In the genomic region with DNA sequence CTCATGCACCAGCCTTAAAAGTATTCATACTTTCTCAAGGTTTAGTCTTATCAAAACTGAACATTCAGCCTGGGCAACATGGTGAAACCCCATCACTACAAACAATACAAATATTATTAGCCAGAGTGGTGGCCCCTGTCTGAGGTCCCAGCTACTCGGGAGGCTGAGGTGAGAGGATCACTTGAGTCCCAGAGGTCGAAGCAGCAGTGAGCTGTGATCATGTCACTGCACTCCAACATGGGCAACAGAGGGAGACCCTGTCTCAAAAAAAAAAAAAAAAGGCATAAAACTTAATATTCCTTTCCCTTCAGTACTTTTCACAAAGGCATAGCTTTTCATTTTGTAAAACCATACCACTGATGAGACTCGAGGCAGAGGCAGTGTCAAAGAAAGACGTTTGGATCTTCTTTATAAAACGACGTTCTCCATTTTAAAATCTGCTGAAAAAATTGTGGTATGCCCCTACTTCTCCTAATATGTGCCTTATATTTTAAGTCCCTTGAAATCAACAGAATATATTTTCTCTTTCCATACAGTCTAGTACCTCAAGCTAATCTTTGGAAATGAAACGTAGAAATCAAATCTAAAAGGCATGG, we compare ENCODE assay signal across 9 cellular contexts. TPM values are rescaled to one million over a fixed set of nuclear protein-coding genes. Genes with fewer than 3 reads are reported as not detected.
DNase-seq lines count a peak whose midpoint lies in the region; ATAC-seq, FAIRE-seq and TF ChIP-seq lines count a peak whose summit lies in the region.
"Had no signal": no experiment of that assay in that cellular context is flagged by ENCODE, and none has a peak within 500 bp of the region (broad histone marks: within the 10 kb centered on the region; RNA-seq: fewer than 3 reads in every experiment).

No MANE protein-coding gene starts in this region.

- H3K9me3 ChIP-seq in PC-3 (ENCODE audit: low read length) (no peaks in the 10 kb centered on the region), pancreas (no peaks in the 10 kb centered on the region)

- H3K9ac ChIP-seq in PC-3 (ENCODE audit: low read length), result peak overlapping the region; percentile 83

- ATAC-seq in PC-3 (no peak), pancreas (no peak)
- no peak for ATAC-seq in effector memory CD8-positive, alpha-beta T cell (replicated peaks)

- peak overlapping the region; percentile 75 for H3K4me3 ChIP-seq in PC-3 (ENCODE audit: low read length)
- H3K4me3 ChIP-seq in pancreas, result peak overlapping the region in 3 of 4 donors; percentile 48 to 67 (median 65)

- H3K36me3 ChIP-seq in PC-3 (ENCODE audit: low read depth, low read length) (no peaks in the 10 kb centered on the region; the same call in 1 of the 2 replicates), pancreas (peaks cover 0 to 5% (median 0%) of the 10 kb centered on the region in 3 donors)

- DNase-seq in activated CD4-positive, alpha-beta T cell treated with anti-CD3 and anti-CD28 coated beads, Interleukin-2, amount 10 ng/mL, durations not matched to agents 24 days and 14 days, result peak; percentile 55
- no peak for DNase-seq in activated CD4-positive, alpha-beta T cell treated with anti-CD3 and anti-CD28 coated beads, Interleukin-2, amount 50 U/mL, for 1 hour
- DNase-seq in PC-3, result no peak
- no peak for DNase-seq in effector memory CD8-positive, alpha-beta T cell
- DNase-seq in pancreas, result no peak
- no peak for DNase-seq in NCI-H1930 (lab: John Stamatoyannopoulos, UW)
- no peak for DNase-seq in SW 1271 (lab: John Stamatoyannopoulos, UW)
- no peak for DNase-seq in NCI-H187 treated with DMSO at 0.1 percent for 48 hours (lab: John Stamatoyannopoulos, UW)
- DNase-seq: SHP77 had no signal

- no peaks in the 10 kb centered on the region for H3K4me1 ChIP-seq in PC-3 (ENCODE audit: insufficient read depth, low read length)
- peaks cover 0 to 12% (median 3%) of the 10 kb centered on the region in 3 donors for H3K4me1 ChIP-seq in pancreas

- H3K36me3 Mint-ChIP-seq in activated CD4-positive, alpha-beta T cell treated with anti-CD3 and anti-CD28 coated beads, Interleukin-2, amount 10 ng/mL, durations not matched to agents 24 days and 14 days (ENCODE audit: low read depth), result peaks cover 26% of the 10 kb centered on the region
- H3K36me3 Mint-ChIP-seq in effector memory CD8-positive, alpha-beta T cell (ENCODE audit: insufficient read depth), result peaks cover 20% of the 10 kb centered on the region

- H3K79me2 ChIP-seq in PC-3 (ENCODE audit: low read length), result peaks cover 35% of the 10 kb centered on the region

- no peaks in the 10 kb centered on the region for H3K9me2 ChIP-seq in PC-3 (replicated peaks; ENCODE audit: low read length)

- no TSS peak for BruUV-seq in PC-3 (replicated peaks; lab: Mats Ljungman, UMichigan)

- CTCF ChIA-PET in PC-3 (lab: Charles Lee), result no interaction called here

- TF ChIP-seq CTCF in PC-3 (conservative IDR thresholded peaks at IDR 0.05; ENCODE audit: low read depth, low read length), result no peak
- no peak for TF ChIP-seq CTCF in pancreas (IDR thresholded peaks at IDR 0.05)

- H3K27ac Mint-ChIP-seq in activated CD4-positive, alpha-beta T cell treated with anti-CD3 and anti-CD28 coated beads, Interleukin-2, amount 10 ng/mL, durations not matched to agents 24 days and 14 days, result peak overlapping the region; percentile 71
- H3K27ac Mint-ChIP-seq in effector memory CD8-positive, alpha-beta T cell, result peak overlapping the region in 1 of 2 donors; percentile 97

- no peaks in the 10 kb centered on the region for H3F3A ChIP-seq in PC-3 (ENCODE audit: low read length, unreplicated experiment)

- WGBS in pancreas, 2 donors, result 36 to 37% methylated on average over 7 of the region's 7 CpGs

- H3K27me3 ChIP-seq in PC-3 (ENCODE audit: low read length) (no peaks in the 10 kb centered on the region), pancreas (no peaks in the 10 kb centered on the region)

- H4K20me1 ChIP-seq in PC-3 (ENCODE audit: low read length), result no peaks in the 10 kb centered on the region

- no peak for FAIRE-seq in pancreas (lab: Jason Lieb, UNC)

- intact Hi-C loops in activated CD4-positive, alpha-beta T cell treated with anti-CD3 and anti-CD28 coated beads, Interleukin-2, amount 10 ng/mL, durations not matched to agents 24 days and 14 days (cut with micrococcal nuclease), result loop anchor here (1.0 kb wide), 1 partner anchor 22 kb away; no protein-coding TSS in a partner anchor
- intact Hi-C loops in PC-3 (cut with micrococcal nuclease) (no loop called here), pancreas (cut with DNase I) (no loop called here)

- H3K4me3 Mint-ChIP-seq in activated CD4-positive, alpha-beta T cell treated with anti-CD3 and anti-CD28 coated beads, Interleukin-2, amount 10 ng/mL, durations not matched to agents 24 days and 14 days, result peak overlapping the region; percentile 95
- peak overlapping the region; percentile 92 to 93 for H3K4me3 Mint-ChIP-seq in effector memory CD8-positive, alpha-beta T cell

- POLR2A ChIA-PET in PC-3 (lab: Charles Lee; ENCODE audit: unreplicated experiment), result no interaction called here

- H3K9me3 Mint-ChIP-seq in activated CD4-positive, alpha-beta T cell treated with anti-CD3 and anti-CD28 coated beads, Interleukin-2, amount 10 ng/mL, durations not matched to agents 24 days and 14 days, result no peaks in the 10 kb centered on the region
- no peaks in the 10 kb centered on the region for H3K9me3 Mint-ChIP-seq in effector memory CD8-positive, alpha-beta T cell

- H3K27ac ChIP-seq in PC-3 (ENCODE audit: low read length) (no peak overlapping the region), pancreas (no peak overlapping the region)

- H3K4me1 Mint-ChIP-seq in activated CD4-positive, alpha-beta T cell treated with anti-CD3 and anti-CD28 coated beads, Interleukin-2, amount 10 ng/mL, durations not matched to agents 24 days and 14 days, result peaks cover 34% of the 10 kb centered on the region
- H3K4me1 Mint-ChIP-seq in effector memory CD8-positive, alpha-beta T cell (ENCODE audit: low read depth in 2 of 2), result peaks cover 24 to 25% of the 10 kb centered on the region in 2 donors

- H3K4me2 ChIP-seq in PC-3 (ENCODE audit: low read length), result peak overlapping the region; percentile 79

- 0 out of 2 replicates have a peak overlapping the region, but pooled peaks have one; percentile 46 for H2AFZ ChIP-seq in PC-3 (ENCODE audit: low read length)

- H3K27me3 Mint-ChIP-seq in activated CD4-positive, alpha-beta T cell treated with anti-CD3 and anti-CD28 coated beads, Interleukin-2, amount 10 ng/mL, durations not matched to agents 24 days and 14 days, result peaks cover 2% of the 10 kb centered on the region
- H3K27me3 Mint-ChIP-seq in effector memory CD8-positive, alpha-beta T cell, result no peaks in the 10 kb centered on the region

RNA-seq across cellular contexts. Expression of a gene that starts 1.9 kb away (rescaled TPM):
- total RNA-seq in activated CD4-positive, alpha-beta T cell treated with anti-CD3 and anti-CD28 coated beads, Interleukin-2, amount 10 ng/mL, durations not matched to agents 24 days and 14 days, result 15.0 and 17.8 TPM in 2 replicates
- total RNA-seq in PC-3 (2014; rRNA removed) (6.0 and 6.5 TPM in 2 replicates), pancreas (10 to 100 TPM in 1 of 6 donors, 1 to 10 TPM in 5; 7.3 to 11.6 (median 8.5) TPM)
- 10 to 100 TPM in 1 of 2 donors, 1 to 10 TPM in 1; 8.4 to 16.5 TPM for polyA plus RNA-seq in pancreas

RNA-seq across cellular contexts. Expression of a gene that starts 9.8 kb away (rescaled TPM):
- 17.0 and 17.5 TPM in 2 replicates for total RNA-seq in activated CD4-positive, alpha-beta T cell treated with anti-CD3 and anti-CD28 coated beads, Interleukin-2, amount 10 ng/mL, durations not matched to agents 24 days and 14 days
- total RNA-seq in PC-3 (2014; rRNA removed) (8.1 and 10.1 TPM in 2 replicates), pancreas (10 to 100 TPM in 1 of 6 donors, 1 to 10 TPM in 5; 5.4 to 10.0 (median 6.7) TPM)
- polyA plus RNA-seq in pancreas, result 1 to 10 TPM; 2.1 to 4.8 TPM
